5 cellular contexts compared by ENCODE assay signal in the genomic region with DNA sequence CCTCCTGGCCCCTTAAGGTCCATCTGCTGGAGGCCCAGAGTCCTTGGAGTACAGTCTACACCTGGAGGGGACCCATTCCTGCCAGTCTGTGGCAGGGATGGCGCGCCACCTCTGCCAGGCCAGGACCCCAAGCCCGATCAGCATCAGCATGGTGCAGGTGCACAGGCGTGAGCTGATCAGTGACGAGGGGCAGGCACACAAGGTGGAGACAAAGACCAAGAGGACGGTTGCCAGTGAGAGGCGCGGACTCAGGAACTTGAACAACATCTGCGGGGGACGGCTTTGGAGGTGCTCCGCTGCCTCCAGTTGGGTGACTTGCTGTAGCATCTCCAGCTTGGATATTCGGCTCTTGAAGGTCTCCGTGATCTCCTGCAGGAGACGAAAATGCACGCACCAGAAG. TPM values are rescaled to one million over a fixed set of nuclear protein-coding genes. Genes with fewer than 3 reads are reported as not detected.
"Had no signal": no experiment of that assay in that cellular context is flagged by ENCODE, and none has a peak within 500 bp of the region (broad histone marks: within the 10 kb centered on the region; RNA-seq: fewer than 3 reads in every experiment).

No MANE protein-coding gene starts in this region.

RNA-seq across cellular contexts. Expression of gene OPN1LW, which starts 15.3 kb away (rescaled TPM):
- total RNA-seq: HepG2, HT-29, HT1080, IMR-90 had no signal
- polyA plus RNA-seq: HepG2, IgD-negative memory B cell, IMR-90 had no signal

RNA-seq across cellular contexts. Expression of gene OPN1MW, which starts 23.1 kb away (rescaled TPM):
- total RNA-seq: HepG2, HT-29, HT1080, IMR-90 had no signal
- polyA plus RNA-seq: HepG2, IgD-negative memory B cell, IMR-90 had no signal
